16 cellular contexts compared by ENCODE assay signal in genomic region chr18:8900552-8900951, GRCh38.
A peak's percentile ranks its signal among the peaks of the same experiment; 100 is the strongest.
DNase-seq lines count a peak whose midpoint lies in the region; ATAC-seq, FAIRE-seq and TF ChIP-seq lines count a peak whose summit lies in the region.
"Had no signal": no experiment of that assay in that cellular context is flagged by ENCODE, and none has a peak within 500 bp of the region (broad histone marks: within the 10 kb centered on the region; RNA-seq: fewer than 3 reads in every experiment).

No MANE protein-coding gene starts in this region.

- TF ChIP-seq CTCF in IMR-90 (conservative IDR thresholded peaks at IDR 0.05; ENCODE audit: low read depth, low read length) (no peak), chondrocyte (IDR thresholded peaks at IDR 0.05) (no peak), mesothelial cell of epicardium (IDR thresholded peaks at IDR 0.05; ENCODE audit: unreplicated experiment) (no peak), osteocyte (IDR thresholded peaks at IDR 0.05) (no peak), HepG2 (CRISPR knock-in tag; IDR thresholded peaks at IDR 0.05) (no peak)

- dilution Hi-C loops in IMR-90 (cut with HindIII; ENCODE audit: low sequenced_read_pairs, unreplicated experiment), result no loop called here

- in situ Hi-C loops in IMR-90 (cut with MboI; ENCODE audit: low sequenced_read_pairs) (no loop called here), HepG2 (cut with HindIII; ENCODE audit: extremely low pct_ligation_motif_present, low pct_unique_long_range_greater_than_20kb) (no loop called here)

- H3K4me2 ChIP-seq in IMR-90 (ENCODE audit: low read depth, low read length), result no peak overlapping the region
- H3K4me2 ChIP-seq in HepG2 (ENCODE audit: low read depth, low read length), result no peak overlapping the region

- DNase-seq in IMR-90 (no peak), chondrocyte (ENCODE audit: low spot score) (no peak), mesothelial cell of epicardium (ENCODE audit: low spot score in 2 of 2, unreplicated experiment in 2 of 2) (no peak), osteocyte (ENCODE audit: extremely low spot score, unreplicated experiment) (peak; percentile 79), HepG2 (ENCODE audit: low spot score) (no peak), dedifferentiated amniotic fluid mesenchymal stem cell (ENCODE audit: extremely low spot score) (no peak)
- DNase-seq: ACHN; C1 segment of cervical spinal cord; Calu3; CD4-positive, alpha-beta T cell; DMS 273 treated with DMSO at 0.1 percent for 48 hours; HCEC 1CT; HFFc6 had no signal

- H3K23ac ChIP-seq in IMR-90 (ENCODE audit: low read depth, low read length), result no peak overlapping the region

- H3K36me3 ChIP-seq in IMR-90 (ENCODE audit: control insufficient read depth, insufficient read depth, low read length) (no peaks in the 10 kb centered on the region), HepG2 (replicated peaks in 1 of 2; ENCODE audit: control insufficient read depth in 1 of 2, insufficient read depth in 2 of 2, low read length in 2 of 2) (no peaks in the 10 kb centered on the region)

- H2AK9ac ChIP-seq in IMR-90 (replicated peaks; ENCODE audit: low read depth, low read length, poor library complexity), result peak overlapping the region; percentile 72

- no peak for TF ChIP-seq RAD21 in IMR-90 (IDR thresholded peaks at IDR 0.05; ENCODE audit: low read length)
- TF ChIP-seq RAD21 in HepG2 (CRISPR knock-in tag; IDR thresholded peaks at IDR 0.05), result no peak

- no peak overlapping the region for H4K91ac ChIP-seq in IMR-90 (ENCODE audit: insufficient read depth, low read depth, low read length)

- H3K36me3 Mint-ChIP-seq in chondrocyte (ENCODE audit: low read depth) (peaks cover 3% of the 10 kb centered on the region), mesothelial cell of epicardium (peaks cover 4% of the 10 kb centered on the region), osteocyte (ENCODE audit: unreplicated experiment) (peaks cover 21% of the 10 kb centered on the region)

- H4K20me1 ChIP-seq in IMR-90 (ENCODE audit: insufficient read depth, low read length) (no peaks in the 10 kb centered on the region), HepG2 (ENCODE audit: insufficient read depth, low read length) (no peaks in the 10 kb centered on the region)

- H3K4me1 Mint-ChIP-seq in chondrocyte (ENCODE audit: low read depth), result peaks cover 16% of the 10 kb centered on the region
- peaks cover 18% of the 10 kb centered on the region for H3K4me1 Mint-ChIP-seq in mesothelial cell of epicardium
- peaks cover 26% of the 10 kb centered on the region for H3K4me1 Mint-ChIP-seq in osteocyte (ENCODE audit: unreplicated experiment)

- H3K4me1 ChIP-seq in IMR-90 (ENCODE audit: control insufficient read depth, insufficient read depth, low read length) (no peaks in the 10 kb centered on the region), HepG2 (ENCODE audit: insufficient read depth, low read length) (no peaks in the 10 kb centered on the region)

- peaks cover 10% of the 10 kb centered on the region for H3K9me3 ChIP-seq in IMR-90 (ENCODE audit: control insufficient read depth, insufficient read depth, low read length)
- no peaks in the 10 kb centered on the region for H3K9me3 ChIP-seq in HepG2 (ENCODE audit: low read length)

- BruUV-seq in IMR-90 (replicated peaks; lab: Mats Ljungman, UMichigan), result no TSS peak
- BruUV-seq in HepG2 (replicated peaks; lab: Mats Ljungman, UMichigan), result no TSS peak

- TF ChIP-seq EP300 in HepG2 (IDR thresholded peaks at IDR 0.05; ENCODE audit: low read depth in 2 of 2, low read length in 2 of 2) (no peak), HepG2 (CRISPR knock-in tag; IDR thresholded peaks at IDR 0.05; ENCODE audit: borderline replicate concordance) (no peak)

- no peak for TF ChIP-seq POLR2A in IMR-90 (IDR thresholded peaks at IDR 0.05; ENCODE audit: low read depth, low read length)
- no peak for TF ChIP-seq POLR2A in HepG2 (IDR thresholded peaks at IDR 0.05; ENCODE audit: insufficient read depth in 1 of 2, low read depth in 2 of 2, low read length in 2 of 2)

- H3K27me3 ChIP-seq in IMR-90 (ENCODE audit: control insufficient read depth, insufficient read depth, low read length) (no peaks in the 10 kb centered on the region), HepG2 (ENCODE audit: control insufficient read depth in 1 of 2, insufficient read depth in 2 of 2, low read length in 2 of 2) (no peaks in the 10 kb centered on the region)

- H4K5ac ChIP-seq in IMR-90 (ENCODE audit: low read depth, low read length), result no peak overlapping the region

- H3K4ac ChIP-seq in IMR-90 (ENCODE audit: low read depth, low read length), result no peak overlapping the region

- ATAC-seq in IMR-90 (ENCODE audit: low read depth) (no peak), HepG2 (no peak), GM21528 (IDR thresholded peaks at IDR 0.05; ENCODE audit: low FRiP score, unreplicated experiment) (no peak), GM19452 (IDR thresholded peaks at IDR 0.05; ENCODE audit: unreplicated experiment) (no peak)

- H2AK5ac ChIP-seq in IMR-90 (ENCODE audit: low read depth, low read length), result no peak overlapping the region

- 100% methylated on average over 1 of the region's 2 CpGs; no CpG with 5 or more reads in 1 of the 2 experiments for WGBS in IMR-90 (ENCODE audit: extremely low coverage in 2 of 2, insufficient read length in 1 of 2), 2 experiments
- WGBS in HepG2 (ENCODE audit: low lambda C conversion rate), result 39% methylated on average over 2 of the region's 2 CpGs

- H3K4me3 ChIP-seq in IMR-90 (ENCODE audit: insufficient read depth, low read depth, low read length) (no peak overlapping the region), HepG2 (replicated peaks in 1 of 3; ENCODE audit: insufficient read depth in 1 of 3, low read depth in 2 of 3, low read length in 3 of 3) (no peak overlapping the region)

- peaks cover 28% of the 10 kb centered on the region for H3K9me3 Mint-ChIP-seq in chondrocyte (ENCODE audit: low read depth)
- peaks cover 40% of the 10 kb centered on the region for H3K9me3 Mint-ChIP-seq in mesothelial cell of epicardium
- peaks cover 42% of the 10 kb centered on the region for H3K9me3 Mint-ChIP-seq in osteocyte (ENCODE audit: unreplicated experiment)
- H3K9me3 Mint-ChIP-seq: CD4-positive, alpha-beta T cell had no signal

- no peak overlapping the region for H3K56ac ChIP-seq in IMR-90 (ENCODE audit: extremely low read depth, insufficient read depth, low read length)

- FAIRE-seq in HepG2 (lab: Jason Lieb, UNC), result no peak
- FAIRE-seq: HTR-8/SVneo had no signal

- no peak overlapping the region for H3K27ac ChIP-seq in IMR-90 (ENCODE audit: insufficient read depth, low read length)
- H3K27ac ChIP-seq in HepG2 (ENCODE audit: extremely low read length, insufficient read depth, low read length), result no peak overlapping the region

- H3K9ac ChIP-seq in IMR-90 (ENCODE audit: low read depth, low read length) (no peak overlapping the region), HepG2 (ENCODE audit: insufficient read depth, low read depth, low read length) (no peak overlapping the region)

- no peak overlapping the region for H4K8ac ChIP-seq in IMR-90 (ENCODE audit: low read depth in 2 of 2, low read length in 2 of 2)

- H3K9me1 ChIP-seq in IMR-90 (ENCODE audit: insufficient read depth, low read length), result no peaks in the 10 kb centered on the region

- H2AFZ ChIP-seq in IMR-90 (replicated peaks; ENCODE audit: low read length, poor library complexity) (no peak overlapping the region), HepG2 (ENCODE audit: low read length) (no peak overlapping the region)

- peak overlapping the region; percentile 32 for H3K27ac Mint-ChIP-seq in chondrocyte (ENCODE audit: unreplicated experiment)
- peak overlapping the region; percentile 83 for H3K27ac Mint-ChIP-seq in mesothelial cell of epicardium
- H3K27ac Mint-ChIP-seq in osteocyte (ENCODE audit: unreplicated experiment), result peak overlapping the region; percentile 58
- H3K27ac Mint-ChIP-seq: CD4-positive, alpha-beta T cell; HFFc6 had no signal

- no peak overlapping the region for H2BK15ac ChIP-seq in IMR-90 (ENCODE audit: low read depth, low read length)

- no peak overlapping the region; the same call in 1 of the 2 replicates for H2BK20ac ChIP-seq in IMR-90 (ENCODE audit: low read depth, low read length)

- no peaks in the 10 kb centered on the region for H3K79me2 ChIP-seq in HepG2 (ENCODE audit: insufficient read depth, low read length)

- H3K79me1 ChIP-seq in IMR-90 (ENCODE audit: low read depth in 1 of 2, low read length in 2 of 2), result no peaks in the 10 kb centered on the region

- no peak overlapping the region for H3K14ac ChIP-seq in IMR-90 (replicated peaks; ENCODE audit: low read depth, low read length)

- H2BK5ac ChIP-seq in IMR-90 (ENCODE audit: low read depth, low read length, poor library complexity, severe bottlenecking), result no peak overlapping the region

- POLR2A ChIA-PET in IMR-90 (lab: Charles Lee; ENCODE audit: unreplicated experiment) (no interaction called here), HepG2 (lab: Yijun Ruan, JAX) (no interaction called here)

- H3K18ac ChIP-seq in IMR-90 (ENCODE audit: low read depth, low read length), result no peak overlapping the region

- H2BK120ac ChIP-seq in IMR-90 (ENCODE audit: low read depth, low read length), result 0 out of 2 replicates have a peak overlapping the region, but pooled peaks have one; percentile 13

- CTCF ChIA-PET in IMR-90 (lab: Yijun Ruan, JAX) (no interaction called here), HepG2 (lab: Yijun Ruan, JAX; ENCODE audit: low intra/inter-chr PET ratio, low total read pairs) (no interaction called here)

- intact Hi-C loops in IMR-90 (cut with micrococcal nuclease) (no loop called here), HepG2 (cut with micrococcal nuclease; ENCODE audit: unreplicated experiment) (no loop called here)

- H3K27me3 Mint-ChIP-seq in chondrocyte (ENCODE audit: low read depth) (no peaks in the 10 kb centered on the region), mesothelial cell of epicardium (ENCODE audit: low read depth) (no peaks in the 10 kb centered on the region), osteocyte (ENCODE audit: unreplicated experiment) (peaks cover 3% of the 10 kb centered on the region)

- peak overlapping the region; percentile 54 for H3K4me3 Mint-ChIP-seq in chondrocyte (ENCODE audit: unreplicated experiment)
- H3K4me3 Mint-ChIP-seq in mesothelial cell of epicardium, result no peak overlapping the region
- H3K4me3 Mint-ChIP-seq in osteocyte (ENCODE audit: unreplicated experiment), result peak overlapping the region; percentile 52
- H3K4me3 Mint-ChIP-seq: CD4-positive, alpha-beta T cell; HFFc6 had no signal

TF ChIP-seq in IMR-90, 13 proteins besides CTCF, POLR2A, EP300 and RAD21 (continues in another document):
- TF ChIP-seq BHLHE40 (IDR thresholded peaks at IDR 0.05; ENCODE audit: low read depth, low read length) (no peak), NFE2L2 (IDR thresholded peaks at IDR 0.05; ENCODE audit: low read depth, low read length) (no peak), CHD1 (IDR thresholded peaks at IDR 0.05; ENCODE audit: low read depth, low read length) (no peak), MXI1 (IDR thresholded peaks at IDR 0.05; ENCODE audit: borderline replicate concordance, low read depth, low read length) (no peak)

TF ChIP-seq in HepG2, 621 proteins besides CTCF, POLR2A, EP300 and RAD21 (continues in another document):
- no peak for TF ChIP-seq POLR2AphosphoS2 (IDR thresholded peaks at IDR 0.05; ENCODE audit: low read depth, low read length)

Comparison
In these comparisons a context has a peak if more than half of its experiments do, and no peak if none do; other contexts are left out.
1. H3K27ac Mint-ChIP-seq: peak in every context shown above with its lines; median percentile 83 in mesothelial cell of epicardium; 58 in osteocyte; 32 in chondrocyte.